8 cellular contexts compared by ENCODE assay signal in the genomic region with DNA sequence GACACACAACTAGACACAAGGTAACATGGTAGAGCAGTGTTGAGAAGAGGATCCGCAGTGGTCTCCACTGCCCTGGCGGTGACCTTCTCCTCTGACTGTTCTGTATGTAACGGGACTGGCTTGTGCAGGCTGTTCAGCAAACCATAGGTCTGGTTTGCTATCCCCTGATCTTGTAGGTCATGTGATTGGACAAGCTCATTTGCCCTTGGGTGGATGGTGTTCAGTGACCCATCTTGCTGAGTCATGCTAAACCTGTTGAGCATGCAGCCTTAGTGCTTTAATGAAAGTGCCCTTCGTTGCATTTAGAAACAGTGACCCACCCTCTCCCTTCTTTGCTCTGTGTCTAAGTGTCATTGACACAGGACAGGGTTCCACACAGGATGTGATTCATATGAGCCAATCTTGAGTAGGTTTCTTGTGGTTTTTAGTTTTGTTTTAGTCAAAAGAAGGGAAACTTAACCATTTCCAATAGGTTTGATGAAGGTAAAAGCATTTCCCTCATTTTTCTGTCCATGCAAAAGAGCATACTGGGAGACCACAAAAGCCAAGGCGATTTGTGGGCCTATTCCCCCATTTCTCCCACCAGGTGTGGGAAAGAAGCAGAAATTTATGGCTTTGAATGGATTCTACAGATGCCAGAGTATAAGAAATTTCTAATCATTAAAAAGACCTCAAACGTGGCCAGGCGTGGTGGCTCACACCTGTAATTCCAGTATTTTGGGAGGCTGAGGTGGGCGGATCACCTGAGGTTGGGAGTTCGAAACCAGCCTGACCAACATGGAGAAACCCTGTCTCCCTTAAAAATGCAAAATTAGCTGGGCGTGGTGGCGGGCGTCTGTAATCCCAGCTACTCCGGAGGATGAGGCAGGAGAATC. TPM values are rescaled to one million over a fixed set of nuclear protein-coding genes. Genes with fewer than 3 reads are reported as not detected.
DNase-seq lines count a peak whose midpoint lies in the region; ATAC-seq lines count a peak whose summit lies in the region.

No MANE protein-coding gene starts in this region.

- no peak overlapping the region for H3K4me3 ChIP-seq in HAP-1

- intact Hi-C loops in left ventricle myocardium superior (cut with micrococcal nuclease) = no loop called here

- H3K4me1 ChIP-seq in HAP-1 = no peaks in the 10 kb centered on the region

- 0 out of 2 replicates have a peak, but pooled peaks cover 4% of the 10 kb centered on the region for H3K27me3 ChIP-seq in HAP-1 (ENCODE audit: low read depth)

- in situ Hi-C loops in ACHN (cut with HindIII; ENCODE audit: low pct_ligation_motif_present, low pct_unique_long_range_greater_than_20kb, low sequenced_read_pairs) = no loop called here
- in situ Hi-C loops in HAP-1 (cut with MboI; ENCODE audit: low sequenced_read_pairs) = no loop called here

- no peaks in the 10 kb centered on the region for H3K9me3 ChIP-seq in HAP-1

- DNase-seq in ACHN = peak; percentile 9
- peak; percentile 82 for DNase-seq in NOMO-1 treated with dmso at 0.1 percent for 144 hours (lab: John Stamatoyannopoulos, UW; ENCODE audit: unreplicated experiment)
- peak; percentile 75 to 77 for DNase-seq in activated T-cell treated with anti-CD3 and anti-CD28 coated beads, Interleukin-2, amount 50 U/mL, for 48 hours
- DNase-seq in left ventricle myocardium superior = no peak
- peak; percentile 75 for DNase-seq in stimulated activated CD4-positive, alpha-beta T cell treated with anti-CD3 and anti-CD28 coated beads, Interleukin-4, amount 100 ng/mL, for 24 hours
- DNase-seq in HAP-1 (ENCODE audit: low spot score in 2 of 2) = no peak

- ATAC-seq in GM18520 (IDR thresholded peaks at IDR 0.05; ENCODE audit: unreplicated experiment) (peak; percentile 78), HG02970 (IDR thresholded peaks at IDR 0.05; ENCODE audit: low FRiP score, unreplicated experiment) (peak; percentile 89), left ventricle myocardium superior (peak; percentile 66)

- no peaks in the 10 kb centered on the region for H3K36me3 ChIP-seq in HAP-1 (replicated peaks)

RNA-seq across cellular contexts. Expression of a gene that starts 32.6 kb away (rescaled TPM):
- 55.0 TPM for total RNA-seq in left ventricle myocardium superior

Comparison
In these comparisons a context has a peak if more than half of its experiments do, and no peak if none do; other contexts are left out.
1. DNase-seq: peak in ACHN (single experiment), NOMO-1 treated with dmso at 0.1 percent for 144 hours (single experiment), activated T-cell treated with anti-CD3 and anti-CD28 coated beads, Interleukin-2, amount 50 U/mL, for 48 hours (2 of 2) and stimulated activated CD4-positive, alpha-beta T cell treated with anti-CD3 and anti-CD28 coated beads, Interleukin-4, amount 100 ng/mL, for 24 hours (single experiment); none in left ventricle myocardium superior (single experiment) and HAP-1 (0 of 2).
2. Peak in every context shown above with its lines, with median percentiles within 50 percentile points of each other: ATAC-seq.